In the genomic region with DNA sequence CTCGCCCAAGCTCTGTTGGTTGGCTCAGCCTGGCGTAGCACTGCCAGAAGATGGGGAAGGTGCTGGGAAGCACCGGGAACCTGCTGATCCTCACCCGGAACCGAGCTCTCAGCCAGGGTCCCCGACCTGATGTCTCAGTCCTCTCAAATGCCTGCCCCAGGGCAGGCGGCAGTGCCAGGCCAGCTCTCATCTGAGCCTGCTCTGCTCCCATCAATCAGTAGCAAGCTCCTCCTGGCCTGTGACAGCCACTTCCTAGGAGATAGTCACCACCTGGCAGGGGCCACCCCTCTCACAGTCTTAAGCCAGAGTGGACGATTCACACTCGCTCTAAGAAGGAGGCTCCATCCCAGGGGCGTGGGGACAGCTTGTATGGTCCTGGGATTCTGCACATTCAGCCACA, we compare ENCODE assay signal across 23 cellular contexts.
A peak's percentile ranks its signal among the peaks of the same experiment; 100 is the strongest.
DNase-seq lines count a peak whose midpoint lies in the region; ATAC-seq and TF ChIP-seq lines count a peak whose summit lies in the region.
"Had no signal": no experiment of that assay in that cellular context is flagged by ENCODE, and none has a peak within 500 bp of the region (broad histone marks: within the 10 kb centered on the region; RNA-seq: fewer than 3 reads in every experiment).

No MANE protein-coding gene starts in this region.

- H2AFZ ChIP-seq in PC-3 (ENCODE audit: low read length) = no peak overlapping the region
- no peak overlapping the region for H2AFZ ChIP-seq in neural cell (ENCODE audit: low read depth, low read length)
- H2AFZ ChIP-seq: GM23338 had no signal

- TF ChIP-seq CTCF in PC-3 (conservative IDR thresholded peaks at IDR 0.05; ENCODE audit: low read depth, low read length) (no peak), neural cell (IDR thresholded peaks at IDR 0.05; ENCODE audit: poor library complexity, severe bottlenecking) (no peak), stomach (IDR thresholded peaks at IDR 0.05) (no peak)

- H3K4me2 ChIP-seq in BLaER1 (peak overlapping the region; percentile 97), PC-3 (ENCODE audit: low read length) (no peak overlapping the region), neural cell (ENCODE audit: low read length) (no peak overlapping the region)
- H3K4me2 ChIP-seq: GM23338 had no signal

- intact Hi-C loops in PC-3 (cut with micrococcal nuclease) = no loop called here
- intact Hi-C loops in stomach (cut with DNase I; ENCODE audit: low total_unique reads) = no loop called here
- intact Hi-C loops in naive thymus-derived CD4-positive, alpha-beta T cell (cut with micrococcal nuclease) = no loop called here

- H3K9ac ChIP-seq in BLaER1 (no peak overlapping the region), PC-3 (ENCODE audit: low read length) (no peak overlapping the region), neural cell (ENCODE audit: low read length) (peak overlapping the region; percentile 50)

- H3K4me3 ChIP-seq in BLaER1 = no peak overlapping the region
- no peak overlapping the region for H3K4me3 ChIP-seq in PC-3 (ENCODE audit: low read length)
- no peak overlapping the region for H3K4me3 ChIP-seq in neural cell (ENCODE audit: low read length)
- no peak overlapping the region for H3K4me3 ChIP-seq in stomach
- no peak overlapping the region for H3K4me3 ChIP-seq in naive thymus-derived CD4-positive, alpha-beta T cell (ENCODE audit: low read length)
- H3K4me3 ChIP-seq: GM23338, HAP-1, MG63, Peyer's patch had no signal

- TF ChIP-seq RAD21 in neural cell (conservative IDR thresholded peaks at IDR 0.05) = no peak

- H3K9me3 ChIP-seq in BLaER1 (no peaks in the 10 kb centered on the region), PC-3 (ENCODE audit: low read length) (no peaks in the 10 kb centered on the region), neural cell (ENCODE audit: low read length) (no peaks in the 10 kb centered on the region), stomach (no peaks in the 10 kb centered on the region)
- H3K9me3 ChIP-seq in naive thymus-derived CD4-positive, alpha-beta T cell (ENCODE audit: control insufficient read depth in 2 of 3, low read length in 3 of 3) = no peaks in the 10 kb centered on the region
- H3K9me3 ChIP-seq: HAP-1, MG63, Peyer's patch had no signal

- H3K79me2 ChIP-seq in PC-3 (ENCODE audit: low read length) = no peaks in the 10 kb centered on the region
- no peaks in the 10 kb centered on the region for H3K79me2 ChIP-seq in neural cell (replicated peaks; ENCODE audit: insufficient read depth, low read length)

- H3K4me1 Mint-ChIP-seq in naive thymus-derived CD4-positive, alpha-beta T cell = peaks cover 0 to 8% (median 0%) of the 10 kb centered on the region in 7 donors

- H3K36me3 ChIP-seq in BLaER1 (no peaks in the 10 kb centered on the region), PC-3 (ENCODE audit: low read depth, low read length) (no peaks in the 10 kb centered on the region), neural cell (ENCODE audit: insufficient read depth, low read length) (no peaks in the 10 kb centered on the region), stomach (no peaks in the 10 kb centered on the region)
- no peaks in the 10 kb centered on the region for H3K36me3 ChIP-seq in naive thymus-derived CD4-positive, alpha-beta T cell (ENCODE audit: control insufficient read depth in 2 of 3, insufficient read depth in 3 of 3, low read length in 3 of 3)
- H3K36me3 ChIP-seq: HAP-1, MG63, Peyer's patch had no signal

- H3K36me3 Mint-ChIP-seq in naive thymus-derived CD4-positive, alpha-beta T cell = peaks cover 0 to 4% (median 0%) of the 10 kb centered on the region in 5 donors

- no peak overlapping the region for H3K4me3 Mint-ChIP-seq in naive thymus-derived CD4-positive, alpha-beta T cell
- H3K4me3 Mint-ChIP-seq: CD4-positive, alpha-beta T cell; GM23338 had no signal

- no peak for TF ChIP-seq POLR2A in stomach (IDR thresholded peaks at IDR 0.05)

- peaks cover 0 to 9% (median 0%) of the 10 kb centered on the region in 11 donors for H3K9me3 Mint-ChIP-seq in naive thymus-derived CD4-positive, alpha-beta T cell
- H3K9me3 Mint-ChIP-seq: CD4-positive, alpha-beta T cell; GM23338 had no signal

- H3K9me2 ChIP-seq in PC-3 (replicated peaks; ENCODE audit: low read length) = no peaks in the 10 kb centered on the region
- no peaks in the 10 kb centered on the region for H3K9me2 ChIP-seq in neural cell (ENCODE audit: insufficient read depth, low read length)

- CTCF ChIA-PET in PC-3 (lab: Charles Lee) = no interaction called here
- CTCF ChIA-PET in naive thymus-derived CD4-positive, alpha-beta T cell (lab: Charles Lee) = no interaction called here

- POLR2A ChIA-PET in PC-3 (lab: Charles Lee; ENCODE audit: unreplicated experiment) = no interaction called here
- POLR2A ChIA-PET in naive thymus-derived CD4-positive, alpha-beta T cell (lab: Charles Lee) = no interaction called here

- no peak overlapping the region for H3K27ac Mint-ChIP-seq in naive thymus-derived CD4-positive, alpha-beta T cell
- H3K27ac Mint-ChIP-seq: CD4-positive, alpha-beta T cell had no signal

- TF ChIP-seq EP300 in neural cell (conservative IDR thresholded peaks at IDR 0.05; ENCODE audit: poor library complexity, severe bottlenecking) = no peak
- no peak for TF ChIP-seq EP300 in stomach (IDR thresholded peaks at IDR 0.05)

- no peaks in the 10 kb centered on the region for H3F3A ChIP-seq in PC-3 (ENCODE audit: low read length, unreplicated experiment)
- no peaks in the 10 kb centered on the region for H3F3A ChIP-seq in neural cell (ENCODE audit: insufficient read depth, low read length, poor library complexity, severe bottlenecking)

- peaks cover 86% of the 10 kb centered on the region for H3K4me1 ChIP-seq in BLaER1
- H3K4me1 ChIP-seq in PC-3 (ENCODE audit: insufficient read depth, low read length) = no peaks in the 10 kb centered on the region
- H3K4me1 ChIP-seq in stomach = peaks cover 0 to 6% (median 0%) of the 10 kb centered on the region in 4 donors
- H3K4me1 ChIP-seq in naive thymus-derived CD4-positive, alpha-beta T cell (ENCODE audit: control insufficient read depth in 2 of 2, insufficient read depth in 2 of 2, low read length in 2 of 2) = no peaks in the 10 kb centered on the region
- H3K4me1 ChIP-seq: HAP-1, Peyer's patch had no signal

- 62 to 74% (median 64%) methylated on average over 6 to 10 of the region's 10 CpGs for WGBS in stomach, 5 donors

- DNase-seq in NCI-H1417 (lab: John Stamatoyannopoulos, UW) (peak in 2 of 3 experiments; percentile 31 to 33), NCI-H1417 treated with DMSO at 0.1 percent for 48 hours (lab: John Stamatoyannopoulos, UW) (no peak), PC-3 (no peak), stomach (no peak)
- no peak for DNase-seq in naive thymus-derived CD4-positive, alpha-beta T cell
- DNase-seq: CD4-positive, alpha-beta T cell; DMS53; IMR-90; KG1; MG63; NCI-H1694 treated with DMSO at 0.1 percent for 48 hours; NCI-H2171 treated with DMSO at 0.1 percent for 48 hours; NCI-H345; NCI-H510A treated with DMSO at 0.1 percent for 48 hours; NCI-H748 treated with DMSO at 0.1 percent for 48 hours; Peyer's patch; SHP77 treated with DMSO at 0.1 percent for 48 hours; SW 1271 had no signal

- H3K27ac ChIP-seq in BLaER1 (no peak overlapping the region), PC-3 (ENCODE audit: low read length) (no peak overlapping the region), neural cell (ENCODE audit: low read length) (peak overlapping the region; percentile 80), stomach (no peak overlapping the region)
- no peak overlapping the region for H3K27ac ChIP-seq in naive thymus-derived CD4-positive, alpha-beta T cell (ENCODE audit: low read depth, low read length)
- H3K27ac ChIP-seq: 22Rv1, Peyer's patch had no signal

- H3K27me3 ChIP-seq in BLaER1 (peaks cover 27% of the 10 kb centered on the region), PC-3 (ENCODE audit: low read length) (peaks cover 98% of the 10 kb centered on the region), neural cell (ENCODE audit: insufficient read depth, low read depth, low read length) (no peaks in the 10 kb centered on the region), stomach (peaks cover 5 to 100% (median 38%) of the 10 kb centered on the region in 3 donors)
- no peaks in the 10 kb centered on the region for H3K27me3 ChIP-seq in naive thymus-derived CD4-positive, alpha-beta T cell (ENCODE audit: control insufficient read depth in 2 of 2, insufficient read depth in 2 of 2, low read length in 2 of 2)
- H3K27me3 ChIP-seq: Peyer's patch had no signal

- H4K20me1 ChIP-seq in BLaER1 = peaks cover 6% of the 10 kb centered on the region; the same call in 1 of the 2 replicates
- no peaks in the 10 kb centered on the region for H4K20me1 ChIP-seq in PC-3 (ENCODE audit: low read length)
- no peaks in the 10 kb centered on the region for H4K20me1 ChIP-seq in neural cell (ENCODE audit: insufficient read depth)

- peak; percentile 15; the same call in 1 of the 2 replicates for ATAC-seq in PC-3
- no peak for ATAC-seq in naive thymus-derived CD4-positive, alpha-beta T cell
- ATAC-seq: GM23338 had no signal

- H3K27me3 Mint-ChIP-seq in naive thymus-derived CD4-positive, alpha-beta T cell = peaks cover 0 to 49% (median 5%) of the 10 kb centered on the region in 5 donors

- BruUV-seq in PC-3 (replicated peaks; lab: Mats Ljungman, UMichigan) = no TSS peak

TF ChIP-seq in neural cell, 6 proteins besides CTCF, POLR2A, EP300 and RAD21 (continues in another document):
- TF ChIP-seq EZH2 (IDR thresholded peaks at IDR 0.05; ENCODE audit: borderline replicate concordance, insufficient read depth, low read length, poor library complexity, severe bottlenecking) (no peak), TAF1 (IDR thresholded peaks at IDR 0.05; ENCODE audit: low read depth) (no peak)

Comparison
In these comparisons a context has a peak if more than half of its experiments do, and no peak if none do; other contexts are left out.
1. DNase-seq: peak in NCI-H1417 (2 of 3); none in NCI-H1417 treated with DMSO at 0.1 percent for 48 hours (single experiment), PC-3 (single experiment), stomach (single experiment) and naive thymus-derived CD4-positive, alpha-beta T cell (0 of 9).